In the genomic region with DNA sequence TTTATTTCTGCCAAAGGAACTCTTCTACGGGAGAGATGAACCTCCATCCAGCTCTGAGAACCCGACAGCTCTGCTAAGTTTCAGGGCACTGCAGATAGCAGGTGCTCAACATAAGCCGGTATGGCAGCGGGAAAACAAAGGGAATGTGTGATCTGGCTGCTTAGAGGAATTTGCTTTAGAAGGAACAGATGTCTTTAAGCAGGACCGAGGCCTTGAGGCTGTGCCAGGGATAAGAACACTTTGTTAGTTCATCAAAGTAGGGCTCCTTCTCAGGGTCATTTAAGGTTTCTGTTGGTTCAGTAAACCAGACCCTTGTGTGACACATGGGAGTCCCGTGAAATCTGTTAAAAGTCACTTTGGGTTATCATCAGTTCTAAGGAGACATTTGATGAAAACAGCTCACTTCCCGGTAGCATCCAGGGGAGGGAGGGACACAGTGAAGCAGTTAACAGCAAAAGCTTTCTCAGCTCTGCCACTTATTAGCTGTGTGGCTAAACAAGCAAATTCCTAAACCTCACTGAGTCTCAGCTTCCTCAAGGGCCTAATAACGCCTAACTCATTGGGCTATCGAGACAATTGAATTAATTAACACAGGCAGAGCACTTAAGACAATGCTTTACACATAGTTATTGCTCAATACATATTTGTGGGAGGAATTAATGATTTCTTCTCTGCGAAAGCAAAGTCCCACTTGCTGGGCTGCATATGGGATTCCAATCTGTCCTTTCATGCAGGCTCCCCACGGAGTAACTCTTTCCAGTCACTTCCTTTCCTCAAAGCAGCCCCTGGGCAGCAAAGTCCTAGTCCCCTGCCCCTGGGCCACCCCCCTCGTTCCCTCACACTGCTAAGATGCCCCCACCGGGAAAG, we compare ENCODE assay signal across 1 cellular context.
TF ChIP-seq lines count a peak whose summit lies in the region.

No MANE protein-coding gene starts in this region.

TF ChIP-seq in H1, 55 proteins besides CTCF, POLR2A, EP300 and RAD21:
- no peak for TF ChIP-seq HDAC6 (IDR thresholded peaks at IDR 0.05; ENCODE audit: low read depth, low read length)
- TF ChIP-seq TAF7 (optimal IDR thresholded peaks at IDR 0.05; ENCODE audit: borderline replicate concordance, low read depth, low read length), result no peak
- no peak for TF ChIP-seq CEBPB (IDR thresholded peaks at IDR 0.05; ENCODE audit: low read depth, low read length)
- no peak for TF ChIP-seq SUZ12 (IDR thresholded peaks at IDR 0.05; ENCODE audit: low read length)
- no peak for TF ChIP-seq CHD1 (IDR thresholded peaks at IDR 0.05; ENCODE audit: low read depth, low read length)
- no peak for TF ChIP-seq EGR1 (IDR thresholded peaks at IDR 0.05; ENCODE audit: borderline replicate concordance, low read depth, low read length)
- no peak for TF ChIP-seq JUND (IDR thresholded peaks at IDR 0.05; ENCODE audit: low read length)
- TF ChIP-seq GTF2F1 (IDR thresholded peaks at IDR 0.05; ENCODE audit: borderline replicate concordance, low read depth, low read length), result no peak
- no peak for TF ChIP-seq SAP30 (IDR thresholded peaks at IDR 0.05; ENCODE audit: insufficient read depth, insufficient replicate concordance, low read length)
- no peak for TF ChIP-seq NANOG (IDR thresholded peaks at IDR 0.05; ENCODE audit: insufficient read depth, low read depth, low read length, poor library complexity, severe bottlenecking)
- no peak for TF ChIP-seq TCF12 (IDR thresholded peaks at IDR 0.05; ENCODE audit: low read depth, low read length)
- no peak for TF ChIP-seq KDM4A (IDR thresholded peaks at IDR 0.05; ENCODE audit: low read depth, low read length, severe bottlenecking)
- no peak for TF ChIP-seq RXRA (IDR thresholded peaks at IDR 0.05; ENCODE audit: insufficient read depth, low read depth, low read length)
- no peak for TF ChIP-seq BCL11A (IDR thresholded peaks at IDR 0.05; ENCODE audit: low read depth in 2 of 2, low read length in 2 of 2)
- no peak for TF ChIP-seq YY1 (IDR thresholded peaks at IDR 0.05; ENCODE audit: low read depth, low read length)
- TF ChIP-seq SP2 (IDR thresholded peaks at IDR 0.05; ENCODE audit: low read length), result no peak
- no peak for TF ChIP-seq SRF (IDR thresholded peaks at IDR 0.05; ENCODE audit: low read depth, low read length)
- no peak for TF ChIP-seq HDAC2 (IDR thresholded peaks at IDR 0.05; ENCODE audit: borderline replicate concordance in 1 of 2, low read depth in 2 of 2, low read length in 2 of 2)
- TF ChIP-seq KDM5A (IDR thresholded peaks at IDR 0.05; ENCODE audit: low read length), result no peak
- no peak for TF ChIP-seq ASH2L (IDR thresholded peaks at IDR 0.05; ENCODE audit: low read length)
